ENCODE assay signal across 1 cellular context in the genomic region with DNA sequence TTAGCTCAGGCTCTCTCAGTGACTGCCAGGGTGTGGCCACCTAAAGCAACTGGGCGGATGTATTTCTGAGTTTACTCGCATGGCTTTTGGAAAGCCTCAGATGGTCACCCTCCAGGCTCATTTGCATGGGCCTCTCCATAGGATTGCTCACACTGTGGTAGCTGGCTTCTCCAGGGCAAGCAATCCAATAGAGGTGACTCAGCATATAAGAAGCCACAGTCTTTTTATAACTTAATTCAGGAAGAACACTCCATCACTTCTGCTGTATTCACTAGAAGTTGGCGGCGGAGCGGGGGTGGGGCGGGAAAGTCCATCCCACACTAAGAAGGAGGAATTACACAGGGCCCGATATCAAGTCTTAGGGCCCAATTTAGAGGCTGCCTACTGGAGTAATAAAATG.
A peak's percentile ranks its signal among the peaks of the same experiment; 100 is the strongest.
TF ChIP-seq lines count a peak whose summit lies in the region.

No MANE protein-coding gene starts in this region.

TF ChIP-seq in IMR-90, 13 proteins besides CTCF, POLR2A, EP300 and RAD21 (continued from another document):
- TF ChIP-seq NFE2L2 (IDR thresholded peaks at IDR 0.05; ENCODE audit: low read depth, low read length) (peak; percentile 76), RCOR1 (IDR thresholded peaks at IDR 0.05; ENCODE audit: insufficient replicate concordance, low read length) (no peak), MAZ (IDR thresholded peaks at IDR 0.05; ENCODE audit: borderline replicate concordance, low read depth, low read length) (no peak), MAFK (IDR thresholded peaks at IDR 0.05; ENCODE audit: low read depth, low read length) (peak; percentile 82), SMC3 (IDR thresholded peaks at IDR 0.05; ENCODE audit: low read depth, low read length) (no peak)
- TF ChIP-seq, protein P1, sequence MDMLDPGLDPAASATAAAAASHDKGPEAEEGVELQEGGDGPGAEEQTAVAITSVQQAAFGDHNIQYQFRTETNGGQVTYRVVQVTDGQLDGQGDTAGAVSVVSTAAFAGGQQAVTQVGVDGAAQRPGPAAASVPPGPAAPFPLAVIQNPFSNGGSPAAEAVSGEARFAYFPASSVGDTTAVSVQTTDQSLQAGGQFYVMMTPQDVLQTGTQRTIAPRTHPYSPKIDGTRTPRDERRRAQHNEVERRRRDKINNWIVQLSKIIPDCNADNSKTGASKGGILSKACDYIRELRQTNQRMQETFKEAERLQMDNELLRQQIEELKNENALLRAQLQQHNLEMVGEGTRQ (IDR thresholded peaks at IDR 0.05; ENCODE audit: low read depth, low read length), result no peak
